ENCODE assay signal across 8 cellular contexts in genomic region chr5:142826741-142827492, GRCh38. TPM values are rescaled to one million over a fixed set of nuclear protein-coding genes. Genes with fewer than 3 reads are reported as not detected.
DNase-seq lines count a peak whose midpoint lies in the region; ATAC-seq and TF ChIP-seq lines count a peak whose summit lies in the region.

No MANE protein-coding gene starts in this region.

- CTCF ChIA-PET in MCF 10A (lab: Yijun Ruan, JAX) = interaction anchor here (0.6 to 1.8 kb wide), 11 partner anchors 14 to 577 kb away, joined by 3 to 7 read pairs (median 3); partner anchors contain the start of gene NR3C1

- intact Hi-C loops in MCF 10A (cut with micrococcal nuclease) = loop anchor here (5.0 kb wide), 1 partner anchor 100 kb away; no protein-coding TSS in a partner anchor

- H3K9me3 ChIP-seq in Karpas-422 (ENCODE audit: low read length) = no peaks in the 10 kb centered on the region

- no peaks in the 10 kb centered on the region for H3K79me2 ChIP-seq in Karpas-422 (ENCODE audit: low read length)

- H3K27ac ChIP-seq in Karpas-422 (ENCODE audit: low read length) = no peak overlapping the region

- peaks cover 2% of the 10 kb centered on the region for H4K20me1 ChIP-seq in Karpas-422 (ENCODE audit: insufficient read depth, low read depth, low read length)

- H3K4me3 Mint-ChIP-seq in MCF 10A (ENCODE audit: unreplicated experiment) = peak overlapping the region; percentile 35

- no TSS peak for BruUV-seq in MCF 10A (replicated peaks; lab: Mats Ljungman, UMichigan)

- no peaks in the 10 kb centered on the region for H3K27me3 Mint-ChIP-seq in MCF 10A (ENCODE audit: insufficient read depth, unreplicated experiment)

- H3K9me3 Mint-ChIP-seq in MCF 10A (ENCODE audit: unreplicated experiment) = no peaks in the 10 kb centered on the region

- no peaks in the 10 kb centered on the region for H3K36me3 ChIP-seq in Karpas-422 (ENCODE audit: insufficient read depth, low read length)

- no peaks in the 10 kb centered on the region for H3K4me1 ChIP-seq in Karpas-422 (ENCODE audit: low read length)

- POLR2A ChIA-PET in MCF 10A (lab: Yijun Ruan, JAX) = interaction anchor here (0.7 to 2.2 kb wide), 14 partner anchors 8 to 768 kb away, joined by 3 to 14 read pairs (median 4); partner anchors contain the start of gene ARHGAP26

- no peak overlapping the region for H3K9ac ChIP-seq in Karpas-422 (ENCODE audit: low read length)

- no peaks in the 10 kb centered on the region for H3K9me2 ChIP-seq in Karpas-422 (replicated peaks; ENCODE audit: insufficient read depth, low read length)

- H3K4me2 ChIP-seq in Karpas-422 (ENCODE audit: low read depth, low read length, poor library complexity, severe bottlenecking) = no peak overlapping the region

- no peaks in the 10 kb centered on the region for H3K36me3 Mint-ChIP-seq in MCF 10A (ENCODE audit: insufficient read depth, unreplicated experiment)

- peaks cover 58% of the 10 kb centered on the region for H3K4me1 Mint-ChIP-seq in MCF 10A (ENCODE audit: insufficient read depth, unreplicated experiment)

- peak overlapping the region; percentile 73 for H3K27ac Mint-ChIP-seq in MCF 10A (ENCODE audit: low read depth, unreplicated experiment)

- H3K4me3 ChIP-seq in Karpas-422 (ENCODE audit: low read length) = no peak overlapping the region

- DNase-seq in MV-4-11 (lab: John Stamatoyannopoulos, UW) (peak; percentile 73), MCF 10A (ENCODE audit: unreplicated experiment) (peak; percentile 83), renal cortical epithelial cell (ENCODE audit: low read depth) (peak; percentile 96), NCI-H146 (lab: John Stamatoyannopoulos, UW) (no peak), Karpas-422 (no peak), NCI-H1048 (lab: John Stamatoyannopoulos, UW) (no peak), retina (no peak)

- peak; percentile 42 for ATAC-seq in GM21367 (IDR thresholded peaks at IDR 0.05; ENCODE audit: unreplicated experiment)

- no peak overlapping the region for H2AFZ ChIP-seq in Karpas-422 (ENCODE audit: low read length)

- H3K27me3 ChIP-seq in Karpas-422 (ENCODE audit: low read length) = no peaks in the 10 kb centered on the region

- TF ChIP-seq CTCF in MCF 10A (IDR thresholded peaks at IDR 0.05; ENCODE audit: unreplicated experiment) = no peak

RNA-seq across cellular contexts. Expression of gene ARHGAP26, which starts 56.7 kb away (rescaled TPM):
- total RNA-seq in MCF 10A (2022) = 54.3 and 58.9 TPM in 2 replicates
- total RNA-seq in renal cortical epithelial cell = 7.3 and 10.4 TPM in 2 replicates
- 21.8 and 39.8 TPM in 2 replicates for total RNA-seq in Karpas-422 (2014; rRNA removed; shearing (Covaris generic); ENCODE audit: low replicate concordance)

Comparison
In these comparisons a context has a peak if more than half of its experiments do, and no peak if none do; other contexts are left out.
1. DNase-seq: peak in MV-4-11 (single experiment), MCF 10A (single experiment) and renal cortical epithelial cell (single experiment); none in NCI-H146 (single experiment), Karpas-422 (single experiment), NCI-H1048 (single experiment) and retina (single experiment).